1 cellular context compared by ENCODE assay signal in the genomic region with DNA sequence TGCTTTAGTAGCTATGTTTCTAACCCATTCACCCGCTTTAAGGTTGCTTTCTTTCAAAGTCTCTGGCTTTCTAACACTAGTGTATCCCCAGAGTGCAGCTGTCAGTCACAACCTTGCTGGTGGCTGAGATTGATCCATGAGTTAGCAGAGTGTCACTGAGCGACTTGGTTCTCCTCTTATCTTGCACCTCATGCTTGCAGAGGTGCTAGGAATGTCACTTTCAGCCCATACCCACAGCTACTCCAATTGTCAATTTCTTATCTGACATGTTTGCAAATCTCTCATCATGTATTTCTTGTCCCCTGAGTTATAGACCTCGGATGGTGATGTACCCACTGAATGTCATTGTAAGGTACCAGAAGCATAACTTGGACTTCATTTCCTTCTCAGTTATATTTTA.
TF ChIP-seq lines count a peak whose summit lies in the region.

No MANE protein-coding gene starts in this region.

TF ChIP-seq in IMR-90, 13 proteins besides CTCF, POLR2A, EP300 and RAD21 (continued from another document):
- TF ChIP-seq MAZ (IDR thresholded peaks at IDR 0.05; ENCODE audit: borderline replicate concordance, low read depth, low read length) (no peak), NFE2L2 (IDR thresholded peaks at IDR 0.05; ENCODE audit: low read depth, low read length) (no peak), CEBPB (IDR thresholded peaks at IDR 0.05; ENCODE audit: low read depth, low read length) (no peak), MXI1 (IDR thresholded peaks at IDR 0.05; ENCODE audit: borderline replicate concordance, low read depth, low read length) (no peak), MAFK (IDR thresholded peaks at IDR 0.05; ENCODE audit: low read depth, low read length) (no peak), BHLHE40 (IDR thresholded peaks at IDR 0.05; ENCODE audit: low read depth, low read length) (no peak), RFX5 (IDR thresholded peaks at IDR 0.05; ENCODE audit: low read depth, low read length) (no peak), CHD1 (IDR thresholded peaks at IDR 0.05; ENCODE audit: low read depth, low read length) (no peak), SMC3 (IDR thresholded peaks at IDR 0.05; ENCODE audit: low read depth, low read length) (no peak)
- TF ChIP-seq, protein P1, sequence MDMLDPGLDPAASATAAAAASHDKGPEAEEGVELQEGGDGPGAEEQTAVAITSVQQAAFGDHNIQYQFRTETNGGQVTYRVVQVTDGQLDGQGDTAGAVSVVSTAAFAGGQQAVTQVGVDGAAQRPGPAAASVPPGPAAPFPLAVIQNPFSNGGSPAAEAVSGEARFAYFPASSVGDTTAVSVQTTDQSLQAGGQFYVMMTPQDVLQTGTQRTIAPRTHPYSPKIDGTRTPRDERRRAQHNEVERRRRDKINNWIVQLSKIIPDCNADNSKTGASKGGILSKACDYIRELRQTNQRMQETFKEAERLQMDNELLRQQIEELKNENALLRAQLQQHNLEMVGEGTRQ (IDR thresholded peaks at IDR 0.05; ENCODE audit: low read depth, low read length) = no peak
- TF ChIP-seq, protein P2, sequence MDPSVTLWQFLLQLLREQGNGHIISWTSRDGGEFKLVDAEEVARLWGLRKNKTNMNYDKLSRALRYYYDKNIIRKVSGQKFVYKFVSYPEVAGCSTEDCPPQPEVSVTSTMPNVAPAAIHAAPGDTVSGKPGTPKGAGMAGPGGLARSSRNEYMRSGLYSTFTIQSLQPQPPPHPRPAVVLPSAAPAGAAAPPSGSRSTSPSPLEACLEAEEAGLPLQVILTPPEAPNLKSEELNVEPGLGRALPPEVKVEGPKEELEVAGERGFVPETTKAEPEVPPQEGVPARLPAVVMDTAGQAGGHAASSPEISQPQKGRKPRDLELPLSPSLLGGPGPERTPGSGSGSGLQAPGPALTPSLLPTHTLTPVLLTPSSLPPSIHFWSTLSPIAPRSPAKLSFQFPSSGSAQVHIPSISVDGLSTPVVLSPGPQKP (IDR thresholded peaks at IDR 0.05; ENCODE audit: borderline replicate concordance, low read depth, low read length) = no peak
TF ChIP-seq in IMR-90: peak in this region for 0.
